In the genomic region with DNA sequence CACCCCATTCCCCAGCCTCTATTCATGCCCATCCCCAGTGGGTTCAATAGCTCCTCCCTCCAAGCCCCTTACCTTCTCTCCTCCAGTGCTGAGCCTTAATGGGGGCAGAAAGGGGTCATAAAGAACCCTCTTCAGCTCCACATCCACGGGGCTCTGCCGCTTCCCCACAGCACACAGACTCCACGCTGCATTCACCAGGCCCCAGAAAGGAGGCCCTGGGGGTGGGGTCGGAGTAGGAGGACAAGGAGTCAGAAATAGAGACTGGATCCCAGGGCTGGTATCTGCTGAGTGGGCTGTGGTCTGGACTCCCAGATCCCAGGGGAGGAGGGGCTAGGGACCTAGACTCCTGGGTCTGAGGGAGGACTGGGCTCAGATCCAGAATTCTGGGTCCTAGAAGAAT, we compare ENCODE assay signal across 1 cellular context.
TF ChIP-seq lines count a peak whose summit lies in the region.

No MANE protein-coding gene starts in this region.

TF ChIP-seq in WTC11, 78 proteins besides CTCF, POLR2A, EP300 and RAD21:
- TF ChIP-seq, protein P1, sequence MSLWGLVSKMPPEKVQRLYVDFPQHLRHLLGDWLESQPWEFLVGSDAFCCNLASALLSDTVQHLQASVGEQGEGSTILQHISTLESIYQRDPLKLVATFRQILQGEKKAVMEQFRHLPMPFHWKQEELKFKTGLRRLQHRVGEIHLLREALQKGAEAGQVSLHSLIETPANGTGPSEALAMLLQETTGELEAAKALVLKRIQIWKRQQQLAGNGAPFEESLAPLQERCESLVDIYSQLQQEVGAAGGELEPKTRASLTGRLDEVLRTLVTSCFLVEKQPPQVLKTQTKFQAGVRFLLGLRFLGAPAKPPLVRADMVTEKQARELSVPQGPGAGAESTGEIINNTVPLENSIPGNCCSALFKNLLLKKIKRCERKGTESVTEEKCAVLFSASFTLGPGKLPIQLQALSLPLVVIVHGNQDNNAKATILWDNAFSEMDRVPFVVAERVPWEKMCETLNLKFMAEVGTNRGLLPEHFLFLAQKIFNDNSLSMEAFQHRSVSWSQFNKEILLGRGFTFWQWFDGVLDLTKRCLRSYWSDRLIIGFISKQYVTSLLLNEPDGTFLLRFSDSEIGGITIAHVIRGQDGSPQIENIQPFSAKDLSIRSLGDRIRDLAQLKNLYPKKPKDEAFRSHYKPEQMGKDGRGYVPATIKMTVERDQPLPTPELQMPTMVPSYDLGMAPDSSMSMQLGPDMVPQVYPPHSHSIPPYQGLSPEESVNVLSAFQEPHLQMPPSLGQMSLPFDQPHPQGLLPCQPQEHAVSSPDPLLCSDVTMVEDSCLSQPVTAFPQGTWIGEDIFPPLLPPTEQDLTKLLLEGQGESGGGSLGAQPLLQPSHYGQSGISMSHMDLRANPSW (CRISPR knock-in tag; conservative IDR thresholded peaks at IDR 0.05; ENCODE audit: low read depth) = no peak
- no peak for TF ChIP-seq SMAD3 (CRISPR knock-in tag; IDR thresholded peaks at IDR 0.05; ENCODE audit: borderline replicate concordance)
- no peak for TF ChIP-seq PRRX2 (CRISPR knock-in tag; IDR thresholded peaks at IDR 0.05)
TF ChIP-seq in WTC11: peak in this region for 0.
